Comparison of ENCODE assay signal across 37 cellular contexts in the genomic region with DNA sequence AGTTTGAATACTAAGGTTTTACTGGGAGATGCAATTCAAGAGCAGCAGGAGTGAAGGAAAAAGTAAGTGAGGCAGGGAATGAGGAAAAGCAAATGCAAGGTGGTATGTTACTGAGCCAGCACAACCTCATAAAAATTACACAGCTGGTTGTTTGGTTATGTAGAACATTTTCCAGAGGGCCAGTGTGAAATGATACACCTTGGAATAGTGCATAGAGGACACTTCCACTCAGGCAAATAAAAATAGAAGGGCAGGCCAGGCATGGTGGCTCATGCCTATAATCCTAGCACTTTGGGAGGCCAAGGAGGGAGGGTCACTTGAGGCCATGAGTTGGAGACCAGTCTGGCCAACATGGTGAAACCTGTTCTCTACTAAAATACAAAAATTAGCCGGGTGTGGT. TPM values are rescaled to one million over a fixed set of nuclear protein-coding genes. Genes with fewer than 3 reads are reported as not detected.
"Had no signal": no experiment of that assay in that cellular context is flagged by ENCODE, and none has a peak within 500 bp of the region (broad histone marks: within the 10 kb centered on the region; RNA-seq: fewer than 3 reads in every experiment).

No MANE protein-coding gene starts in this region.

- H3K4me1 Mint-ChIP-seq: activated naive CD4-positive, alpha-beta T cell treated with anti-CD3 and anti-CD28 coated beads, Interleukin-2, amount 10 ng/mL, durations not matched to agents 7 days and 5 days; activated naive CD4-positive, alpha-beta T cell treated with anti-CD3 and anti-CD28 coated beads, Interleukin-2, amount 50 U/mL, for 24 hours; activated naive CD8-positive, alpha-beta T cell treated with anti-CD3 and anti-CD28 coated beads for 36 hours; activated naive CD8-positive, alpha-beta T cell treated with anti-CD3 and anti-CD28 coated beads, Interleukin-2, amount 10 ng/mL, durations not matched to agents 7 days and 5 days; activated naive CD8-positive, alpha-beta T cell treated with anti-CD3 and anti-CD28 coated beads, Interleukin-2, amount 50 U/mL, for 24 hours; activated T-helper 17 cell treated with anti-CD3 and anti-CD28 coated beads, Interleukin-2, amount 50 U/mL, for 72 hours; central memory CD8-positive, alpha-beta T cell had no signal

- H3K9me3 ChIP-seq: adrenal gland, ascending aorta, body of pancreas, breast epithelium had no signal

- H3K9me3 Mint-ChIP-seq: activated naive CD4-positive, alpha-beta T cell treated with anti-CD3 and anti-CD28 coated beads for 36 hours; activated naive CD4-positive, alpha-beta T cell treated with anti-CD3 and anti-CD28 coated beads, Interleukin-2, amount 10 ng/mL, durations not matched to agents 7 days and 5 days; activated naive CD4-positive, alpha-beta T cell treated with anti-CD3 and anti-CD28 coated beads, Interleukin-2, amount 50 U/mL, for 24 hours; activated naive CD4-positive, alpha-beta T cell treated with anti-CD3 and anti-CD28 coated beads, Interleukin-2, amount 50 U/mL, for 72 hours; activated naive CD8-positive, alpha-beta T cell treated with anti-CD3 and anti-CD28 coated beads for 36 hours; activated naive CD8-positive, alpha-beta T cell treated with anti-CD3 and anti-CD28 coated beads, Interleukin-2, amount 10 ng/mL, durations not matched to agents 7 days and 5 days; activated naive CD8-positive, alpha-beta T cell treated with anti-CD3 and anti-CD28 coated beads, Interleukin-2, amount 50 U/mL, for 24 hours; activated T-cell treated with anti-CD3 and anti-CD28 coated beads, Interleukin-2, amount 50 U/mL, for 24 hours; activated T-cell treated with anti-CD3 and anti-CD28 coated beads, Interleukin-2, amount 50 U/mL, for 4 hours; activated T-helper 1 cell treated with anti-CD3 and anti-CD28 coated beads, Interleukin-12 subunit alpha, Interleukin-12 subunit beta, Interleukin-2, Interleukin-4 antibody, amounts not matched to agents 30 ng/mL and 10 ng/mL and 1 ng/mL, durations not matched to agents 14 hours and 24 hours and 36 hours; activated T-helper 17 cell treated with anti-CD3 and anti-CD28 coated beads, Interleukin-2, amount 50 U/mL, for 72 hours; activated T-helper 2 cell treated with anti-CD3 and anti-CD28 coated beads, Interferon-gamma antibody, Interleukin-2, Interleukin-4, amounts not matched to agents 10 μg/mL and 5 μg/mL and 100 μg/mL, durations not matched to agents 14 hours and 24 hours and 36 hours; brain; central memory CD8-positive, alpha-beta T cell had no signal

- H3K36me3 Mint-ChIP-seq: activated naive CD4-positive, alpha-beta T cell treated with anti-CD3 and anti-CD28 coated beads, Interleukin-2, amount 10 ng/mL, durations not matched to agents 7 days and 5 days; activated naive CD4-positive, alpha-beta T cell treated with anti-CD3 and anti-CD28 coated beads, Interleukin-2, amount 50 U/mL, for 24 hours; activated naive CD4-positive, alpha-beta T cell treated with anti-CD3 and anti-CD28 coated beads, Interleukin-2, amount 50 U/mL, for 72 hours; activated naive CD8-positive, alpha-beta T cell; activated naive CD8-positive, alpha-beta T cell treated with anti-CD3 and anti-CD28 coated beads for 36 hours; activated naive CD8-positive, alpha-beta T cell treated with anti-CD3 and anti-CD28 coated beads, Interleukin-2, amount 10 ng/mL, durations not matched to agents 7 days and 5 days; brain had no signal

- H3K4me3 ChIP-seq: adrenal gland, ascending aorta, body of pancreas, breast epithelium, cardiac muscle cell had no signal

- H3K27me3 ChIP-seq: adrenal gland, ascending aorta, body of pancreas, brain microvascular endothelial cell, breast epithelium, cardiac muscle cell had no signal

- H3K27ac ChIP-seq: adrenal gland, ascending aorta, body of pancreas, brain microvascular endothelial cell, breast epithelium, cardiac muscle cell had no signal

- H3K4me3 Mint-ChIP-seq: activated naive CD4-positive, alpha-beta T cell treated with anti-CD3 and anti-CD28 coated beads for 36 hours; activated naive CD4-positive, alpha-beta T cell treated with anti-CD3 and anti-CD28 coated beads, Interleukin-2, amount 10 ng/mL, durations not matched to agents 7 days and 5 days; activated naive CD4-positive, alpha-beta T cell treated with anti-CD3 and anti-CD28 coated beads, Interleukin-2, amount 50 U/mL, for 24 hours; activated naive CD8-positive, alpha-beta T cell; activated naive CD8-positive, alpha-beta T cell treated with anti-CD3 and anti-CD28 coated beads for 36 hours; activated naive CD8-positive, alpha-beta T cell treated with anti-CD3 and anti-CD28 coated beads, Interleukin-2, amount 10 ng/mL, durations not matched to agents 7 days and 5 days; activated naive CD8-positive, alpha-beta T cell treated with anti-CD3 and anti-CD28 coated beads, Interleukin-2, amount 50 U/mL, for 24 hours; activated T-cell treated with anti-CD3 and anti-CD28 coated beads, Interleukin-2, amount 50 U/mL, for 24 hours; activated T-cell treated with anti-CD3 and anti-CD28 coated beads, Interleukin-2, amount 50 U/mL, for 4 hours; activated T-helper 1 cell treated with anti-CD3 and anti-CD28 coated beads, Interleukin-12 subunit alpha, Interleukin-12 subunit beta, Interleukin-2, Interleukin-4 antibody, amounts not matched to agents 30 ng/mL and 10 ng/mL and 1 ng/mL, durations not matched to agents 14 hours and 24 hours and 36 hours; activated T-helper 17 cell treated with anti-CD3 and anti-CD28 coated beads, Interleukin-2, amount 50 U/mL, for 72 hours; brain; central memory CD8-positive, alpha-beta T cell had no signal

- H3K27ac Mint-ChIP-seq: activated naive CD4-positive, alpha-beta T cell treated with anti-CD3 and anti-CD28 coated beads for 36 hours; activated naive CD4-positive, alpha-beta T cell treated with anti-CD3 and anti-CD28 coated beads, Interleukin-2, amount 10 ng/mL, durations not matched to agents 7 days and 5 days; activated naive CD4-positive, alpha-beta T cell treated with anti-CD3 and anti-CD28 coated beads, Interleukin-2, amount 50 U/mL, for 24 hours; activated naive CD4-positive, alpha-beta T cell treated with anti-CD3 and anti-CD28 coated beads, Interleukin-2, amount 50 U/mL, for 72 hours; activated naive CD8-positive, alpha-beta T cell; activated naive CD8-positive, alpha-beta T cell treated with anti-CD3 and anti-CD28 coated beads for 36 hours; activated naive CD8-positive, alpha-beta T cell treated with anti-CD3 and anti-CD28 coated beads, Interleukin-2, amount 10 ng/mL, durations not matched to agents 7 days and 5 days; activated naive CD8-positive, alpha-beta T cell treated with anti-CD3 and anti-CD28 coated beads, Interleukin-2, amount 50 U/mL, for 24 hours; activated T-cell treated with anti-CD3 and anti-CD28 coated beads, Interleukin-2, amount 50 U/mL, for 24 hours; activated T-helper 1 cell treated with anti-CD3 and anti-CD28 coated beads, Interleukin-12 subunit alpha, Interleukin-12 subunit beta, Interleukin-2, Interleukin-4 antibody, amounts not matched to agents 30 ng/mL and 10 ng/mL and 1 ng/mL, durations not matched to agents 14 hours and 24 hours and 36 hours; activated T-helper 17 cell treated with anti-CD3 and anti-CD28 coated beads, Interleukin-2, amount 50 U/mL, for 72 hours; activated T-helper 2 cell treated with anti-CD3 and anti-CD28 coated beads, Interferon-gamma antibody, Interleukin-2, Interleukin-4, amounts not matched to agents 10 μg/mL and 5 μg/mL and 100 μg/mL, durations not matched to agents 14 hours and 24 hours and 36 hours; brain had no signal

- H3K36me3 ChIP-seq: adrenal gland, ascending aorta, brain microvascular endothelial cell, breast epithelium, cardiac muscle cell had no signal

- ATAC-seq: activated naive CD4-positive, alpha-beta T cell treated with anti-CD3 and anti-CD28 coated beads, Interleukin-2, amount 50 U/mL, for 72 hours; activated naive CD8-positive, alpha-beta T cell treated with anti-CD3 and anti-CD28 coated beads, Interleukin-2, amount 50 U/mL, for 24 hours; activated T-cell treated with anti-CD3 and anti-CD28 coated beads, Interleukin-2, amount 50 U/mL, for 4 hours; activated T-helper 17 cell treated with anti-CD3 and anti-CD28 coated beads, Interleukin-2, amount 50 U/mL, for 72 hours; body of pancreas had no signal

- DNase-seq: activated effector memory CD4-positive, alpha-beta T cell treated with anti-CD3 and anti-CD28 coated beads, Interleukin-2, amount 50 U/mL, for 16 hours; activated effector memory CD4-positive, alpha-beta T cell treated with Interleukin-2 at 50 U/mL for 16 hours; activated gamma-delta T cell; activated gamma-delta T cell treated with Interleukin-2 at 50 U/mL for 16 hours; activated naive CD4-positive, alpha-beta T cell; activated naive CD4-positive, alpha-beta T cell treated with anti-CD3 and anti-CD28 coated beads for 36 hours; activated naive CD4-positive, alpha-beta T cell treated with anti-CD3 and anti-CD28 coated beads, Interleukin-2, amount 10 ng/mL, durations not matched to agents 7 days and 5 days; activated naive CD4-positive, alpha-beta T cell treated with anti-CD3 and anti-CD28 coated beads, Interleukin-2, amount 50 U/mL, for 16 hours; activated naive CD4-positive, alpha-beta T cell treated with Interleukin-2 at 50 U/mL for 16 hours; activated naive CD8-positive, alpha-beta T cell treated with anti-CD3 and anti-CD28 coated beads for 36 hours; activated naive CD8-positive, alpha-beta T cell treated with anti-CD3 and anti-CD28 coated beads, Interleukin-2, amount 10 ng/mL, durations not matched to agents 7 days and 5 days; activated naive CD8-positive, alpha-beta T cell treated with anti-CD3 and anti-CD28 coated beads, Interleukin-2, amount 50 U/mL, for 24 hours; activated T-cell treated with anti-CD3 and anti-CD28 coated beads, Interleukin-2, amount 50 U/mL, for 1 hour; activated T-cell treated with anti-CD3 and anti-CD28 coated beads, Interleukin-2, amount 50 U/mL, for 24 hours; activated T-cell treated with anti-CD3 and anti-CD28 coated beads, Interleukin-2, amount 50 U/mL, for 4 hours; activated T-cell treated with anti-CD3 and anti-CD28 coated beads, Interleukin-2, amount 50 U/mL, for 48 hours; adrenal gland; amniotic stem cell; amygdala; anterior cingulate cortex; aorta; body of pancreas; brain microvascular endothelial cell; caudate nucleus; central memory CD4-positive, alpha-beta T cell; cerebellar nuclear complex had no signal

- H3K4me1 ChIP-seq: adrenal gland, ascending aorta, body of pancreas, breast epithelium had no signal

RNA-seq across cellular contexts. Expression of gene POPDC3, which starts 43.4 kb away (rescaled TPM):
- total RNA-seq: activated naive CD4-positive, alpha-beta T cell treated with anti-CD3 and anti-CD28 coated beads for 36 hours; activated naive CD4-positive, alpha-beta T cell treated with anti-CD3 and anti-CD28 coated beads, Interleukin-2, amount 50 U/mL, for 72 hours; activated naive CD8-positive, alpha-beta T cell treated with anti-CD3 and anti-CD28 coated beads for 36 hours; activated naive CD8-positive, alpha-beta T cell treated with anti-CD3 and anti-CD28 coated beads, Interleukin-2, amount 10 ng/mL, durations not matched to agents 7 days and 5 days; activated T-cell treated with anti-CD3 and anti-CD28 coated beads, Interleukin-2, amount 50 U/mL, for 4 hours; activated T-helper 1 cell treated with anti-CD3 and anti-CD28 coated beads, Interleukin-12 subunit alpha, Interleukin-12 subunit beta, Interleukin-2, Interleukin-4 antibody, amounts not matched to agents 30 ng/mL and 10 ng/mL and 1 ng/mL, durations not matched to agents 14 hours and 24 hours and 36 hours; activated T-helper 2 cell treated with anti-CD3 and anti-CD28 coated beads, Interferon-gamma antibody, Interleukin-2, Interleukin-4, amounts not matched to agents 10 μg/mL and 5 μg/mL and 100 μg/mL, durations not matched to agents 14 hours and 24 hours and 36 hours; aorta; ascending aorta; body of pancreas had no signal
